ENCODE assay signal across 10 cellular contexts in genomic region chr1:228456252-228457016, GRCh38. TPM values are rescaled to one million over a fixed set of nuclear protein-coding genes. Genes with fewer than 3 reads are reported as not detected.
DNase-seq lines count a peak whose midpoint lies in the region; ATAC-seq, FAIRE-seq and TF ChIP-seq lines count a peak whose summit lies in the region.
"Had no signal": no experiment of that assay in that cellular context is flagged by ENCODE, and none has a peak within 500 bp of the region (broad histone marks: within the 10 kb centered on the region; RNA-seq: fewer than 3 reads in every experiment).

No MANE protein-coding gene starts in this region.

- POLR2A ChIA-PET in naive thymus-derived CD4-positive, alpha-beta T cell (lab: Charles Lee) = interaction anchor here (1.0 to 6.3 kb wide), 4 partner anchors 9 to 291 kb away, joined by 4 to 38 read pairs (median 8); partner anchors contain the start of genes IBA57, RNF187 and TRIM11

- H3K9me3 ChIP-seq in naive thymus-derived CD4-positive, alpha-beta T cell (ENCODE audit: control insufficient read depth in 2 of 3, low read length in 3 of 3) = no peaks in the 10 kb centered on the region
- H3K9me3 ChIP-seq in SJCRH30 (replicated peaks) (no peaks in the 10 kb centered on the region), kidney (ENCODE audit: control insufficient read depth in 1 of 2, low read length in 2 of 2) (no peaks in the 10 kb centered on the region)
- H3K9me3 ChIP-seq: left lung, tibial artery had no signal

- intact Hi-C loops in naive thymus-derived CD4-positive, alpha-beta T cell (cut with micrococcal nuclease) = loop anchor here (1.0 to 10.0 kb wide), 22 partner anchors 8 to 1171 kb away; partner anchors contain the start of genes GUK1 (in 2 of the 2), NUP133 (in 2 of the 2), RNF187 (in 2 of the 2) and ARF1 (in 1 of the 2)
- intact Hi-C loops in kidney (cut with DNase I) = no loop called here

- H3K4me1 ChIP-seq in naive thymus-derived CD4-positive, alpha-beta T cell (ENCODE audit: control insufficient read depth in 2 of 2, insufficient read depth in 2 of 2, low read length in 2 of 2) = peaks cover 14 to 17% of the 10 kb centered on the region in 2 donors
- H3K4me1 ChIP-seq in SJCRH30 = peaks cover 13% of the 10 kb centered on the region
- H3K4me1 ChIP-seq in kidney (ENCODE audit: control insufficient read depth in 1 of 2, insufficient read depth in 1 of 2, low read depth in 1 of 2, low read length in 2 of 2) = no peaks in the 10 kb centered on the region

- no peaks in the 10 kb centered on the region for H3K27me3 ChIP-seq in naive thymus-derived CD4-positive, alpha-beta T cell (ENCODE audit: control insufficient read depth in 2 of 2, insufficient read depth in 2 of 2, low read length in 2 of 2)
- H3K27me3 ChIP-seq in SJCRH30 = no peaks in the 10 kb centered on the region; the same call in 1 of the 2 replicates

- no peaks in the 10 kb centered on the region for H3K27me3 Mint-ChIP-seq in central memory CD8-positive, alpha-beta T cell
- peaks cover 0 to 5% (median under 1%) of the 10 kb centered on the region in 5 donors for H3K27me3 Mint-ChIP-seq in naive thymus-derived CD4-positive, alpha-beta T cell

- peak overlapping the region; percentile 75 for H3K27ac ChIP-seq in C4-2B
- peak overlapping the region; percentile 87 for H3K27ac ChIP-seq in naive thymus-derived CD4-positive, alpha-beta T cell (ENCODE audit: low read depth, low read length)
- no peak overlapping the region for H3K27ac ChIP-seq in SJCRH30
- no peak overlapping the region for H3K27ac ChIP-seq in kidney (ENCODE audit: low read depth in 2 of 2, low read length in 2 of 2)

- peak; percentile 64 for DNase-seq in NAMALWA (ENCODE audit: low spot score)
- no peak for DNase-seq in central memory CD8-positive, alpha-beta T cell (ENCODE audit: low spot score in 2 of 2)
- no peak for DNase-seq in naive thymus-derived CD4-positive, alpha-beta T cell
- DNase-seq in SJCRH30 = no peak
- DNase-seq in NCI-H128 (lab: John Stamatoyannopoulos, UW; ENCODE audit: unreplicated experiment) = no peak
- no peak for DNase-seq in kidney

- peak overlapping the region; percentile 99 for H3K27ac Mint-ChIP-seq in central memory CD8-positive, alpha-beta T cell (ENCODE audit: low read depth)
- peak overlapping the region in 6 of 9 donors; percentile 93 to 99 (median 98) for H3K27ac Mint-ChIP-seq in naive thymus-derived CD4-positive, alpha-beta T cell

- TF ChIP-seq CTCF in C4-2B (conservative IDR thresholded peaks at IDR 0.05) = no peak
- TF ChIP-seq CTCF in kidney (IDR thresholded peaks at IDR 0.05; ENCODE audit: borderline replicate concordance, extremely low read depth, insufficient read depth) = no peak

- no peaks in the 10 kb centered on the region for H3K9me3 Mint-ChIP-seq in central memory CD8-positive, alpha-beta T cell
- peaks cover 0 to 10% (median 0%) of the 10 kb centered on the region in 11 donors for H3K9me3 Mint-ChIP-seq in naive thymus-derived CD4-positive, alpha-beta T cell

- no peak for ATAC-seq in central memory CD8-positive, alpha-beta T cell (replicated peaks; ENCODE audit: extremely low read depth, poor library complexity, severe bottlenecking)
- ATAC-seq in naive thymus-derived CD4-positive, alpha-beta T cell = no peak
- ATAC-seq in GM18873 (IDR thresholded peaks at IDR 0.05; ENCODE audit: low FRiP score, unreplicated experiment) = no peak

- H3K36me3 ChIP-seq in naive thymus-derived CD4-positive, alpha-beta T cell (ENCODE audit: control insufficient read depth in 2 of 3, insufficient read depth in 3 of 3, low read length in 3 of 3) = no peaks in the 10 kb centered on the region
- H3K36me3 ChIP-seq in SJCRH30 = no peaks in the 10 kb centered on the region
- H3K36me3 ChIP-seq in kidney (ENCODE audit: control insufficient read depth in 1 of 2, insufficient read depth in 2 of 2, low read length in 2 of 2) = no peaks in the 10 kb centered on the region
- H3K36me3 ChIP-seq: left lung, tibial artery had no signal

- peak overlapping the region; percentile 78 for H3K4me3 ChIP-seq in naive thymus-derived CD4-positive, alpha-beta T cell (ENCODE audit: low read length)
- H3K4me3 ChIP-seq in SJCRH30 = no peak overlapping the region
- H3K4me3 ChIP-seq in kidney (ENCODE audit: low read length in 2 of 2) = no peak overlapping the region

- H3K4me1 Mint-ChIP-seq in central memory CD8-positive, alpha-beta T cell = peaks cover 31% of the 10 kb centered on the region
- H3K4me1 Mint-ChIP-seq in naive thymus-derived CD4-positive, alpha-beta T cell = peaks cover 25 to 59% (median 39%) of the 10 kb centered on the region in 7 donors

- CTCF ChIA-PET in naive thymus-derived CD4-positive, alpha-beta T cell (lab: Charles Lee) = interaction anchor here (2.2 kb wide), 1 partner anchor 13 kb away, joined by 4 read pairs; no protein-coding TSS in a partner anchor

- H3K36me3 Mint-ChIP-seq in central memory CD8-positive, alpha-beta T cell (ENCODE audit: insufficient read depth) = peaks cover 21% of the 10 kb centered on the region
- peaks cover 0 to 13% (median 4%) of the 10 kb centered on the region in 5 donors for H3K36me3 Mint-ChIP-seq in naive thymus-derived CD4-positive, alpha-beta T cell

- peak overlapping the region; percentile 94 for H3K4me3 Mint-ChIP-seq in central memory CD8-positive, alpha-beta T cell
- peak overlapping the region; percentile 80 to 97 (median 94) for H3K4me3 Mint-ChIP-seq in naive thymus-derived CD4-positive, alpha-beta T cell

- no peak for FAIRE-seq in kidney (lab: Jason Lieb, UNC)

- no peak overlapping the region for H3K9ac ChIP-seq in kidney (ENCODE audit: low read length in 2 of 2)

RNA-seq across cellular contexts. Expression of gene RNF187, which starts 30.7 kb away (rescaled TPM):
- total RNA-seq in naive thymus-derived CD4-positive, alpha-beta T cell = 100 to 1,000 TPM in 1 of 5 experiments, 10 to 100 TPM in 4; 64.4 to 133 (median 69.0) TPM
- polyA plus RNA-seq in naive thymus-derived CD4-positive, alpha-beta T cell = 10 to 100 TPM; 16.5 to 46.1 TPM
- 65.0 and 77.0 TPM in 2 replicates for total RNA-seq in SJCRH30 (2014; rRNA removed; shearing (Covaris generic))
- 137 TPM for total RNA-seq in kidney
- polyA plus RNA-seq in kidney (ENCODE audit: insufficient read depth, low read depth, low replicate concordance) = 85.2 TPM

RNA-seq across cellular contexts. Expression of gene TRIM17, which starts 39.8 kb away (rescaled TPM):
- total RNA-seq in naive thymus-derived CD4-positive, alpha-beta T cell = 1 to 10 TPM in 3 of 5 experiments, under 1 TPM in 2; 0.92 to 2.5 (median 1.8) TPM
- under 1 TPM; 0.18 to 0.44 TPM for polyA plus RNA-seq in naive thymus-derived CD4-positive, alpha-beta T cell
- not detected in 2 replicates for total RNA-seq in SJCRH30 (2014; rRNA removed; shearing (Covaris generic))
- 6.5 TPM for total RNA-seq in kidney
- 1.3 TPM for polyA plus RNA-seq in kidney (ENCODE audit: insufficient read depth, low read depth, low replicate concordance)

RNA-seq across cellular contexts. Expression of gene TRIM11, which starts 49.8 kb away (rescaled TPM):
- total RNA-seq in naive thymus-derived CD4-positive, alpha-beta T cell = 10 to 100 TPM; 36.0 to 64.9 (median 48.2) TPM
- polyA plus RNA-seq in naive thymus-derived CD4-positive, alpha-beta T cell = 10 to 100 TPM; 11.8 to 22.4 TPM
- total RNA-seq in SJCRH30 (2014; rRNA removed; shearing (Covaris generic)) = 25.5 and 30.7 TPM in 2 replicates
- total RNA-seq in kidney = 24.2 TPM
- 10.9 TPM for polyA plus RNA-seq in kidney (ENCODE audit: insufficient read depth, low read depth, low replicate concordance)

Comparison
In these comparisons a context has a peak if more than half of its experiments do, and no peak if none do; other contexts are left out.
1. H3K27ac ChIP-seq: peak in C4-2B (single experiment) and naive thymus-derived CD4-positive, alpha-beta T cell (single experiment); none in SJCRH30 (single experiment) and kidney (0 of 2).